Comparison of ENCODE assay signal across 8 cellular contexts in the genomic region with DNA sequence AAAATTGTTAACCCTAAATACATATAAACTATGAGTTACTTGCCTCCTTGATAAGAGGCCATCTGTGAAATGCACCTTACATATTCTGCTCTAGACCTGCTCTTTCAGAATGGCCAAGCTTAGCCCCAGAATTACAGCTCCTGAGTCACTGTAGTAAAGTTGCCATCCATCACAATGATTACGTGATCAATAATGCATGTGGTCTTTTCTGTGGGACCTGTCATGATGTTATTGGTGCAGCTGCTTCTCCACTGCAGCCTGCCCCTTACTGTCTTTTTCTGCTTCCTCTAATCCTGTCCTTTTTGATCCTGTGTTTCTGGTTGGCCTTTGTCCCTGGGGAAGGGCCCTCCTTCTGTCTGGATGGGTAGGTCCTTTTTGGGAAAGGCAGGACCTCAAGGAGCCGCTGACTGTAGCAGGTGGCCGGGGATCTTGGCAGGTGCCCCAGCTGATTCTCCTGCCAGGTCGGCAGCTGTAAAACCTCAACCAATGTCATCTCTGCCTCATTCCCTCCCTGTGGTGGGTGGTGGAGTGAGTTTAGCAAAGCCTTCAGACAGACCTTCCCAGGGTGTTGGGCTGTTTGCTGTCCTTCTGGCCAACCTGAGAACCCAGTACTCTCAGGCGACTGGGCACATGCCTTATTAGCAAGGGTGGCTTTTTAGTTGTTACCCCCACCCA.
A peak's percentile ranks its signal among the peaks of the same experiment; 100 is the strongest.
DNase-seq lines count a peak whose midpoint lies in the region; ATAC-seq and TF ChIP-seq lines count a peak whose summit lies in the region.

No MANE protein-coding gene starts in this region.

- H3K79me2 ChIP-seq in trophoblast cell (ENCODE audit: control insufficient read depth, insufficient read depth, low read length, poor library complexity) (peaks cover 4% of the 10 kb centered on the region), PC-3 (ENCODE audit: low read length) (peaks cover 100% of the 10 kb centered on the region)

- H2BK12ac ChIP-seq in trophoblast cell (ENCODE audit: low read length): no peak overlapping the region

- H3K36me3 ChIP-seq in trophoblast cell (ENCODE audit: control insufficient read depth in 1 of 2, insufficient read depth in 2 of 2, low read length in 2 of 2) (peaks cover 6 to 21% of the 10 kb centered on the region in 2 experiments), PC-3 (ENCODE audit: low read depth, low read length) (peaks cover 37% of the 10 kb centered on the region)

- no peak overlapping the region for H3K27ac ChIP-seq in trophoblast cell (ENCODE audit: low read depth, low read length)
- H3K27ac ChIP-seq in PC-3 (ENCODE audit: low read length): no peak overlapping the region

- no peak overlapping the region for H4K91ac ChIP-seq in trophoblast cell (ENCODE audit: low read depth, low read length)

- peak overlapping the region; percentile 13 for H3K4ac ChIP-seq in trophoblast cell (ENCODE audit: low read depth, low read length)

- peak; percentile 48 for ATAC-seq in GM18870 (IDR thresholded peaks at IDR 0.05; ENCODE audit: unreplicated experiment)
- ATAC-seq in HG02763 (IDR thresholded peaks at IDR 0.05; ENCODE audit: unreplicated experiment): no peak
- ATAC-seq in PC-3: no peak

- CTCF ChIA-PET in PC-3 (lab: Charles Lee): interaction anchor here (0.7 kb wide), 1 partner anchor 130 kb away, joined by 3 read pairs; no protein-coding TSS in a partner anchor

- POLR2A ChIA-PET in PC-3 (lab: Charles Lee; ENCODE audit: unreplicated experiment): no interaction called here

- intact Hi-C loops in PC-3 (cut with micrococcal nuclease): no loop called here

- no peaks in the 10 kb centered on the region for H3K79me1 ChIP-seq in trophoblast cell (ENCODE audit: low read length)

- no peak overlapping the region for H4K8ac ChIP-seq in trophoblast cell (ENCODE audit: low read depth, low read length)

- peak; percentile 12 for DNase-seq in NCI-H187 treated with DMSO at 0.1 percent for 48 hours (lab: John Stamatoyannopoulos, UW)
- peak; percentile 56 to 81 for DNase-seq in cerebellar nuclear complex (lab: John Stamatoyannopoulos, UW)
- no peak for DNase-seq in trophoblast cell
- no peak for DNase-seq in PC-3
- DNase-seq in NCI-H748 (lab: John Stamatoyannopoulos, UW; ENCODE audit: unreplicated experiment): no peak
- DNase-seq in COLO829 (ENCODE audit: low spot score): no peak

- H3K9me3 ChIP-seq in trophoblast cell (ENCODE audit: insufficient read depth, low read depth, low read length) (peaks cover 2% of the 10 kb centered on the region), PC-3 (ENCODE audit: low read length) (no peaks in the 10 kb centered on the region)

- no peak overlapping the region for H2BK5ac ChIP-seq in trophoblast cell (ENCODE audit: low read depth, low read length, poor library complexity)

- H3K4me3 ChIP-seq in trophoblast cell (ENCODE audit: low read depth, low read length) (no peak overlapping the region), PC-3 (ENCODE audit: low read length) (no peak overlapping the region)

- H3F3A ChIP-seq in PC-3 (ENCODE audit: low read length, unreplicated experiment): no peaks in the 10 kb centered on the region

- H2AFZ ChIP-seq in trophoblast cell (ENCODE audit: insufficient read depth, low read length, poor library complexity): no peak overlapping the region
- no peak overlapping the region for H2AFZ ChIP-seq in PC-3 (ENCODE audit: low read length)

- H3K4me2 ChIP-seq in trophoblast cell (ENCODE audit: low read length): no peak overlapping the region
- no peak overlapping the region for H3K4me2 ChIP-seq in PC-3 (ENCODE audit: low read length)

- no TSS peak for BruUV-seq in PC-3 (replicated peaks; lab: Mats Ljungman, UMichigan)

- H3K18ac ChIP-seq in trophoblast cell (ENCODE audit: low read length): no peak overlapping the region

- no peak overlapping the region for H4K12ac ChIP-seq in trophoblast cell (ENCODE audit: low read depth, low read length)

- H3K27me3 ChIP-seq in trophoblast cell (ENCODE audit: insufficient read depth, low read length): no peaks in the 10 kb centered on the region
- no peaks in the 10 kb centered on the region for H3K27me3 ChIP-seq in PC-3 (ENCODE audit: low read length)

- H3K4me1 ChIP-seq in trophoblast cell (ENCODE audit: control insufficient read depth in 1 of 2, insufficient read depth in 2 of 2, low read length in 2 of 2) (peaks cover 2% of the 10 kb centered on the region in 2 experiments), PC-3 (ENCODE audit: insufficient read depth, low read length) (peaks cover 16% of the 10 kb centered on the region; the same call in 1 of the 2 replicates)

- H2BK120ac ChIP-seq in trophoblast cell (ENCODE audit: insufficient read depth, low read length, poor library complexity): no peak overlapping the region

- no peak overlapping the region for H2AK5ac ChIP-seq in trophoblast cell (ENCODE audit: low read length)

- H4K20me1 ChIP-seq in PC-3 (ENCODE audit: low read length): peaks cover 18% of the 10 kb centered on the region

- no CpG with 5 or more reads among the region's 5 CpGs for whole genome bisulfite sequencing in trophoblast cell (ENCODE audit: extremely low coverage, insufficient coverage, insufficient read length)

- no peaks in the 10 kb centered on the region for H3K9me2 ChIP-seq in PC-3 (replicated peaks; ENCODE audit: low read length)

- no peak overlapping the region for H3K14ac ChIP-seq in trophoblast cell (ENCODE audit: low read length)

- no peak for TF ChIP-seq CTCF in PC-3 (conservative IDR thresholded peaks at IDR 0.05; ENCODE audit: low read depth, low read length)

- no peak overlapping the region for H3K23ac ChIP-seq in trophoblast cell (ENCODE audit: low read length)

- H3K9ac ChIP-seq in trophoblast cell (ENCODE audit: low read length) (no peak overlapping the region), PC-3 (ENCODE audit: low read length) (no peak overlapping the region)

Comparison
In these comparisons a context has a peak if more than half of its experiments do, and no peak if none do; other contexts are left out.
1. DNase-seq: peak in NCI-H187 treated with DMSO at 0.1 percent for 48 hours (single experiment) and cerebellar nuclear complex (2 of 2); none in trophoblast cell (0 of 2), PC-3 (single experiment), NCI-H748 (single experiment) and COLO829 (single experiment).